In genomic region chr20:18154342-18154741, GRCh38 we compare ENCODE assay signal across 15 cellular contexts.
"Had no signal": no experiment of that assay in that cellular context is flagged by ENCODE, and none has a peak within 500 bp of the region (broad histone marks: within the 10 kb centered on the region; RNA-seq: fewer than 3 reads in every experiment).

No MANE protein-coding gene starts in this region.

- H3K4me1 ChIP-seq: neural progenitor cell, prostate gland, sigmoid colon, stomach, thyroid gland had no signal

- H3K4me2 ChIP-seq: neural progenitor cell had no signal

- H3K9me3 ChIP-seq: prostate gland, sigmoid colon, stomach, thyroid gland had no signal

- H3K27ac ChIP-seq: dorsolateral prefrontal cortex, neural progenitor cell, prostate gland, sigmoid colon, stomach, thyroid gland had no signal

- H3K27me3 ChIP-seq: dorsolateral prefrontal cortex, neural progenitor cell, sigmoid colon, stomach, thyroid gland had no signal

- H2AFZ ChIP-seq: neural progenitor cell had no signal

- H3K36me3 ChIP-seq: prostate gland had no signal

- ATAC-seq: naive thymus-derived CD4-positive, alpha-beta T cell; right cardiac atrium; stimulated activated effector memory CD8-positive, alpha-beta T cell treated with anti-CD3 and anti-CD28 coated beads, Interleukin-12 subunit alpha, Interleukin-12 subunit beta, amount 100 ng/mL, for 72 hours had no signal

- H3K9ac ChIP-seq: neural progenitor cell had no signal

- H3K4me3 ChIP-seq: dorsolateral prefrontal cortex, lung, neural progenitor cell, prostate gland, sigmoid colon, stomach, thyroid gland had no signal

- DNase-seq: dorsolateral prefrontal cortex; effector CD4-positive, alpha-beta T cell; naive thymus-derived CD4-positive, alpha-beta T cell; right cardiac atrium; sigmoid colon; small intestine; stimulated activated CD4-positive, alpha-beta T cell treated with anti-CD3 and anti-CD28 coated beads, Interleukin-1b, Interleukin-23, amount 100 ng/mL, for 48 hours; stimulated activated CD4-positive, alpha-beta T cell treated with anti-CD3 and anti-CD28 coated beads, Interleukin-4, amount 100 ng/mL, for 24 hours; stimulated activated naive CD4-positive, alpha-beta T cell treated with Interleukin-2 at 50 U/mL for 16 hours; stomach; thyroid gland had no signal
